In genomic region chr3:78668302-78668701, GRCh38 we compare ENCODE assay signal across 12 cellular contexts.
DNase-seq lines count a peak whose midpoint lies in the region; ATAC-seq lines count a peak whose summit lies in the region.
"Had no signal": no experiment of that assay in that cellular context is flagged by ENCODE, and none has a peak within 500 bp of the region (broad histone marks: within the 10 kb centered on the region; RNA-seq: fewer than 3 reads in every experiment).

No MANE protein-coding gene starts in this region.

- peak; percentile 14 for DNase-seq in NCI-H526 treated with DMSO at 0.1 percent for 48 hours (lab: John Stamatoyannopoulos, UW)
- DNase-seq in NCI-H526 (lab: John Stamatoyannopoulos, UW): no peak
- peak; percentile 81 for DNase-seq in NCI-H146 (lab: John Stamatoyannopoulos, UW)
- peak; percentile 54 for DNase-seq in NCI-H748 treated with DMSO at 0.1 percent for 48 hours (lab: John Stamatoyannopoulos, UW)
- no peak for DNase-seq in Kasumi-1 (lab: John Stamatoyannopoulos, UW)
- DNase-seq: C1 segment of cervical spinal cord, EL, MG63, NCI-H2029 treated with DMSO at 0.1 percent for 48 hours, NCI-H226 had no signal

- ATAC-seq in GM21576 (IDR thresholded peaks at IDR 0.05; ENCODE audit: unreplicated experiment): no peak
- no peak for ATAC-seq in HG02763 (IDR thresholded peaks at IDR 0.05; ENCODE audit: unreplicated experiment)

Comparison
In these comparisons a context has a peak if more than half of its experiments do, and no peak if none do; other contexts are left out.
1. DNase-seq: peak in NCI-H526 treated with DMSO at 0.1 percent for 48 hours (single experiment), NCI-H146 (single experiment) and NCI-H748 treated with DMSO at 0.1 percent for 48 hours (single experiment); none in NCI-H526 (0 of 2) and Kasumi-1 (0 of 2).